Comparison of ENCODE assay signal across 10 cellular contexts in genomic region chr11:1869427-1870325, GRCh38. TPM values are rescaled to one million over a fixed set of nuclear protein-coding genes. Genes with fewer than 3 reads are reported as not detected.
DNase-seq lines count a peak whose midpoint lies in the region; ATAC-seq and TF ChIP-seq lines count a peak whose summit lies in the region.
"Had no signal": no experiment of that assay in that cellular context is flagged by ENCODE, and none has a peak within 500 bp of the region (broad histone marks: within the 10 kb centered on the region; RNA-seq: fewer than 3 reads in every experiment).

No MANE protein-coding gene starts in this region.

- H3K27me3 Mint-ChIP-seq in activated naive CD4-positive, alpha-beta T cell treated with anti-CD3 and anti-CD28 coated beads, Interleukin-2, amount 10 ng/mL, durations not matched to agents 7 days and 5 days: no peaks in the 10 kb centered on the region

- H3K9me3 ChIP-seq in ascending aorta: no peaks in the 10 kb centered on the region
- no peaks in the 10 kb centered on the region for H3K9me3 ChIP-seq in muscle layer of colon (ENCODE audit: low read length)

- H3K36me3 Mint-ChIP-seq in activated naive CD4-positive, alpha-beta T cell treated with anti-CD3 and anti-CD28 coated beads, Interleukin-2, amount 10 ng/mL, durations not matched to agents 7 days and 5 days: peaks cover 15% of the 10 kb centered on the region

- peak overlapping the region; percentile 54 to 58 for H3K4me3 ChIP-seq in ascending aorta
- H3K4me3 ChIP-seq in muscle layer of colon (ENCODE audit: low read depth in 1 of 2, low read length in 2 of 2): peak overlapping the region; percentile 16 to 52

- H3K27ac Mint-ChIP-seq in activated naive CD4-positive, alpha-beta T cell treated with anti-CD3 and anti-CD28 coated beads, Interleukin-2, amount 10 ng/mL, durations not matched to agents 7 days and 5 days: no peak overlapping the region

- H3K4me1 Mint-ChIP-seq in activated naive CD4-positive, alpha-beta T cell treated with anti-CD3 and anti-CD28 coated beads, Interleukin-2, amount 10 ng/mL, durations not matched to agents 7 days and 5 days: peaks cover 39% of the 10 kb centered on the region

- DNase-seq in 8988T (peak; percentile 94), ascending aorta (ENCODE audit: low spot score in 2 of 2) (no peak)
- no peak for DNase-seq in stimulated activated CD4-positive, alpha-beta T cell treated with anti-CD3 and anti-CD28 coated beads, Interleukin-4, amount 100 ng/mL, for 24 hours
- DNase-seq in activated naive CD4-positive, alpha-beta T cell treated with anti-CD3 and anti-CD28 coated beads, Interleukin-2, amount 10 ng/mL, durations not matched to agents 7 days and 5 days: no peak

- intact Hi-C loops in ascending aorta (cut with DNase I): loop anchor here (10.0 kb wide), 1 partner anchor 295 kb away; the partner anchor contains the start of gene DUSP8

- CTCF ChIA-PET in activated naive CD4-positive, alpha-beta T cell treated with anti-CD3 and anti-CD28 coated beads, Interleukin-2, amount 10 ng/mL, durations not matched to agents 7 days and 5 days (lab: Charles Lee): interaction anchor here (0.9 to 2.4 kb wide), 2 partner anchors 13 to 37 kb away, joined by 6 to 9 read pairs; no protein-coding TSS in a partner anchor

- H3K4me1 ChIP-seq in ascending aorta (peaks cover 23 to 62% of the 10 kb centered on the region in 2 donors), muscle layer of colon (ENCODE audit: insufficient read depth, low read length) (peaks cover 16% of the 10 kb centered on the region)

- no peak for ATAC-seq in GM18505 (IDR thresholded peaks at IDR 0.05; ENCODE audit: unreplicated experiment)
- ATAC-seq in HG03521 (IDR thresholded peaks at IDR 0.05; ENCODE audit: unreplicated experiment): no peak
- no peak for ATAC-seq in HG02852 (IDR thresholded peaks at IDR 0.05; ENCODE audit: unreplicated experiment)

- H3K27me3 ChIP-seq in ascending aorta: no peaks in the 10 kb centered on the region
- H3K27me3 ChIP-seq in muscle layer of colon (ENCODE audit: control insufficient read depth in 1 of 2, insufficient read depth in 2 of 2, low read length in 2 of 2): peaks cover 0 to 10% of the 10 kb centered on the region in 2 donors

- peak in 1 of 3 experiments; percentile 34 for TF ChIP-seq CTCF in ascending aorta (IDR thresholded peaks at IDR 0.05)

- H3K9ac ChIP-seq in muscle layer of colon (ENCODE audit: low read length): no peak overlapping the region

- H3K36me3 ChIP-seq in ascending aorta (no peaks in the 10 kb centered on the region), muscle layer of colon (ENCODE audit: insufficient read depth, low read length) (no peaks in the 10 kb centered on the region)

- H3K9me3 Mint-ChIP-seq in activated naive CD4-positive, alpha-beta T cell treated with anti-CD3 and anti-CD28 coated beads, Interleukin-2, amount 10 ng/mL, durations not matched to agents 7 days and 5 days: no peaks in the 10 kb centered on the region

- TF ChIP-seq POLR2A in GM18505 (IDR thresholded peaks at IDR 0.05; ENCODE audit: borderline replicate concordance, extremely low read depth, insufficient read depth, insufficient read length): peak; percentile 10

- H3K27ac ChIP-seq in ascending aorta (peak overlapping the region; percentile 58 to 66), muscle layer of colon (ENCODE audit: low read depth, low read length) (peak overlapping the region; percentile 48)
- H3K27ac ChIP-seq: epithelial cell of prostate had no signal

- no peak overlapping the region for H3K4me3 Mint-ChIP-seq in activated naive CD4-positive, alpha-beta T cell treated with anti-CD3 and anti-CD28 coated beads, Interleukin-2, amount 10 ng/mL, durations not matched to agents 7 days and 5 days

RNA-seq across cellular contexts. Expression of gene LSP1, which starts 16.8 kb away (rescaled TPM):
- total RNA-seq in ascending aorta: 41.9 TPM

RNA-seq across cellular contexts. Expression of gene PRR33, which starts 22.0 kb away (rescaled TPM):
- not detected for total RNA-seq in ascending aorta
- total RNA-seq: mucosa of gallbladder had no signal

RNA-seq across cellular contexts. Expression of gene TNNI2, which starts 30.9 kb away (rescaled TPM):
- not detected for total RNA-seq in ascending aorta

RNA-seq across cellular contexts. Expression of gene SYT8, which starts 34.9 kb away (rescaled TPM):
- total RNA-seq in ascending aorta: not detected

RNA-seq across cellular contexts. Expression of gene TNNT3, which starts 49.8 kb away (rescaled TPM):
- total RNA-seq in ascending aorta: 10.1 TPM
